In genomic region chr6:451336-451735, GRCh38 we compare ENCODE assay signal across 29 cellular contexts. TPM values are rescaled to one million over a fixed set of nuclear protein-coding genes. Genes with fewer than 3 reads are reported as not detected.
"Had no signal": no experiment of that assay in that cellular context is flagged by ENCODE, and none has a peak within 500 bp of the region (broad histone marks: within the 10 kb centered on the region; RNA-seq: fewer than 3 reads in every experiment).

No MANE protein-coding gene starts in this region.

- DNase-seq: activated CD4-positive, alpha-beta T cell treated with anti-CD3 and anti-CD28 coated beads for 1 hour; activated CD4-positive, alpha-beta T cell treated with anti-CD3 and anti-CD28 coated beads, Interleukin-2, amount 10 ng/mL, durations not matched to agents 24 days and 14 days; activated CD4-positive, alpha-beta T cell treated with anti-CD3 and anti-CD28 coated beads, Interleukin-2, amount 50 U/mL, for 4 hours; activated CD4-positive, CD25-positive, alpha-beta regulatory T cell; activated naive CD4-positive, alpha-beta T cell; activated naive CD4-positive, alpha-beta T cell treated with anti-CD3 and anti-CD28 coated beads, Interleukin-2, amount 50 U/mL, for 16 hours; activated naive CD8-positive, alpha-beta T cell treated with anti-CD3 and anti-CD28 coated beads for 36 hours; activated T-cell treated with anti-CD3 and anti-CD28 coated beads for 4 hours; activated T-cell treated with anti-CD3 and anti-CD28 coated beads, Interleukin-2, amount 50 U/mL, for 4 hours; amniotic stem cell; Karpas-422; KBM-7; NCI-H1105; NCI-H1417 treated with DMSO at 0.1 percent for 48 hours; NCI-H187 treated with DMSO at 0.1 percent for 48 hours; NCI-H2081 treated with DMSO at 0.1 percent for 48 hours; NCI-H226; NCI-H446 treated with DMSO at 0.1 percent for 48 hours; NCI-H524; NCI-H69; NCI-H82; SHP77; SJCRH30; T1000; WERI-Rb-1 had no signal

- H3K27me3 ChIP-seq: ascending aorta, cardiac muscle cell, SJCRH30 had no signal

- H3K36me3 ChIP-seq: ascending aorta, cardiac muscle cell, SJCRH30, WERI-Rb-1 had no signal

- H3K4me1 ChIP-seq: ascending aorta, SJCRH30 had no signal

- H3K9me3 ChIP-seq: ascending aorta, SJCRH30 had no signal

- H3K4me3 ChIP-seq: ascending aorta, cardiac muscle cell, SJCRH30, SK-N-MC had no signal

- H3K27ac ChIP-seq: ascending aorta, cardiac muscle cell, SJCRH30, SK-N-MC, WERI-Rb-1 had no signal

RNA-seq across cellular contexts. Expression of gene IRF4, which starts 59.8 kb away (rescaled TPM):
- total RNA-seq: cardiac muscle cell, MCF 10A, SJCRH30 had no signal
- polyA plus RNA-seq: cardiac muscle cell had no signal
